1 cellular context compared by ENCODE assay signal in the genomic region with DNA sequence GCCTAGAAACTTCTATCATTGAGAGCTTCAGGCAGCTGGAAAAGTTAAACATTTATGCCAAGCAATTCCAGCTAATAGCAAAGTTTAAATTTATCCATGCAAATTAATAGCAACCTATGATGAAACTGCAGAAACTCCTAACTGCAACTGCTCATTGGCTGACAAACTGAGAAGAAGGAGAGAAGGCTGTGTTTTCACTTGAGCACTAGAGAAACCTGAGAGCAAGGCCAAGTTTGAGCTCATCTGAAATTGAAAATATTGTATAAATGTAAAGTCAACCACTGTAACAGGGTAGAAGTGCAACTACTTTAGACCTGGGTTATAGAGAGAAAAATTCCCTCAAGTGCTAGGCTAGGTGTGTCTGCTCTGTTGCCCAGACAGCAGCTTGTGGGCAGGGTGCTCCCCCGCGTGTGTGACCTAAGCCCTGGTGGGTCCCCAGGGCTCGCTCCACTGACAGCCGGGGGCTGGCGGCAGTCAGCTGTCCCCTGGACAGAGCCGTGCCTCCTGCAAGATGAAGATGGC.
TF ChIP-seq lines count a peak whose summit lies in the region.

No MANE protein-coding gene starts in this region.

TF ChIP-seq in GM12878, 131 proteins besides CTCF, POLR2A, EP300 and RAD21 (continued from another document and continues in another):
- TF ChIP-seq, protein P1, sequence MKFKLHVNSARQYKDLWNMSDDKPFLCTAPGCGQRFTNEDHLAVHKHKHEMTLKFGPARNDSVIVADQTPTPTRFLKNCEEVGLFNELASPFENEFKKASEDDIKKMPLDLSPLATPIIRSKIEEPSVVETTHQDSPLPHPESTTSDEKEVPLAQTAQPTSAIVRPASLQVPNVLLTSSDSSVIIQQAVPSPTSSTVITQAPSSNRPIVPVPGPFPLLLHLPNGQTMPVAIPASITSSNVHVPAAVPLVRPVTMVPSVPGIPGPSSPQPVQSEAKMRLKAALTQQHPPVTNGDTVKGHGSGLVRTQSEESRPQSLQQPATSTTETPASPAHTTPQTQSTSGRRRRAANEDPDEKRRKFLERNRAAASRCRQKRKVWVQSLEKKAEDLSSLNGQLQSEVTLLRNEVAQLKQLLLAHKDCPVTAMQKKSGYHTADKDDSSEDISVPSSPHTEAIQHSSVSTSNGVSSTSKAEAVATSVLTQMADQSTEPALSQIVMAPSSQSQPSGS (IDR thresholded peaks at IDR 0.05; ENCODE audit: low read length) = no peak
- TF ChIP-seq CREB1 (IDR thresholded peaks at IDR 0.05; ENCODE audit: low read depth) (peak; percentile 90), SMAD5 (IDR thresholded peaks at IDR 0.05; ENCODE audit: low read depth) (no peak), SP1 (IDR thresholded peaks at IDR 0.05; ENCODE audit: low read depth, low read length) (no peak), HDAC6 (IDR thresholded peaks at IDR 0.05; ENCODE audit: unreplicated experiment) (no peak), TARDBP (IDR thresholded peaks at IDR 0.05; ENCODE audit: borderline replicate concordance) (no peak), EZH2 (IDR thresholded peaks at IDR 0.05; ENCODE audit: borderline replicate concordance, control insufficient read depth, low read depth, low read length) (no peak), NR2F1 (conservative IDR thresholded peaks at IDR 0.05) (0 out of 2 replicates have a peak, but pooled peaks have one; percentile 39), SREBF2 (IDR thresholded peaks at IDR 0.05; ENCODE audit: low read length) (no peak), BACH1 (IDR thresholded peaks at IDR 0.05; ENCODE audit: borderline replicate concordance) (no peak), ZNF217 (IDR thresholded peaks at IDR 0.05) (no peak), IRF4 (IDR thresholded peaks at IDR 0.05; ENCODE audit: low read depth, low read length) (no peak), NR2C2 (IDR thresholded peaks at IDR 0.05; ENCODE audit: borderline replicate concordance, control insufficient read depth, insufficient read length, low read depth) (no peak), SIX5 (IDR thresholded peaks at IDR 0.05; ENCODE audit: low read depth, low read length, severe bottlenecking) (no peak), IKZF2 (IDR thresholded peaks at IDR 0.05) (no peak), PAX5 (IDR thresholded peaks at IDR 0.05; ENCODE audit: borderline replicate concordance, low read depth, low read length) (peak; percentile 65; the same call in 1 of the 2 replicates), SUZ12 (IDR thresholded peaks at IDR 0.05; ENCODE audit: unreplicated experiment) (no peak), JUNB (IDR thresholded peaks at IDR 0.05) (no peak), BHLHE40 (IDR thresholded peaks at IDR 0.05; ENCODE audit: borderline replicate concordance in 1 of 2, low read depth in 2 of 2, low read length in 1 of 2) (no peak), BRCA1 (IDR thresholded peaks at IDR 0.05; ENCODE audit: low read depth, low read length) (no peak), SRF (IDR thresholded peaks at IDR 0.05; ENCODE audit: low read depth in 2 of 2, low read length in 2 of 2) (no peak), FOS (IDR thresholded peaks at IDR 0.05; ENCODE audit: borderline replicate concordance, extremely low read depth, insufficient read length) (no peak), SMAD1 (IDR thresholded peaks at IDR 0.05; ENCODE audit: low read depth, partially characterized antibody) (no peak), NFXL1 (IDR thresholded peaks at IDR 0.05; ENCODE audit: borderline replicate concordance) (no peak), MYB (IDR thresholded peaks at IDR 0.05; ENCODE audit: borderline replicate concordance, low read depth, low read length) (no peak), YY1 (IDR thresholded peaks at IDR 0.05; ENCODE audit: low read depth, low read length) (no peak), JUND (IDR thresholded peaks at IDR 0.05; ENCODE audit: low read depth, low read length) (no peak), SREBF1 (IDR thresholded peaks at IDR 0.05; ENCODE audit: low read length) (no peak), RBBP5 (conservative IDR thresholded peaks at IDR 0.05) (no peak), MYC (IDR thresholded peaks at IDR 0.05; ENCODE audit: insufficient read depth, insufficient read length, insufficient replicate concordance, low read length, severe bottlenecking) (no peak), RFX5 (IDR thresholded peaks at IDR 0.05; ENCODE audit: low read depth, low read length) (peak; percentile 96), CHD1 (IDR thresholded peaks at IDR 0.05; ENCODE audit: low read depth, low read length) (no peak), MTA2 (IDR thresholded peaks at IDR 0.05; ENCODE audit: low read depth) (no peak), TCF3 (IDR thresholded peaks at IDR 0.05; ENCODE audit: borderline replicate concordance, insufficient read depth, low read depth, low read length) (no peak), NR2C1 (IDR thresholded peaks at IDR 0.05) (no peak), ZNF24 (IDR thresholded peaks at IDR 0.05) (no peak), RUNX3 (IDR thresholded peaks at IDR 0.05; ENCODE audit: low read length) (peak; percentile 71)
- TF ChIP-seq, protein P2, sequence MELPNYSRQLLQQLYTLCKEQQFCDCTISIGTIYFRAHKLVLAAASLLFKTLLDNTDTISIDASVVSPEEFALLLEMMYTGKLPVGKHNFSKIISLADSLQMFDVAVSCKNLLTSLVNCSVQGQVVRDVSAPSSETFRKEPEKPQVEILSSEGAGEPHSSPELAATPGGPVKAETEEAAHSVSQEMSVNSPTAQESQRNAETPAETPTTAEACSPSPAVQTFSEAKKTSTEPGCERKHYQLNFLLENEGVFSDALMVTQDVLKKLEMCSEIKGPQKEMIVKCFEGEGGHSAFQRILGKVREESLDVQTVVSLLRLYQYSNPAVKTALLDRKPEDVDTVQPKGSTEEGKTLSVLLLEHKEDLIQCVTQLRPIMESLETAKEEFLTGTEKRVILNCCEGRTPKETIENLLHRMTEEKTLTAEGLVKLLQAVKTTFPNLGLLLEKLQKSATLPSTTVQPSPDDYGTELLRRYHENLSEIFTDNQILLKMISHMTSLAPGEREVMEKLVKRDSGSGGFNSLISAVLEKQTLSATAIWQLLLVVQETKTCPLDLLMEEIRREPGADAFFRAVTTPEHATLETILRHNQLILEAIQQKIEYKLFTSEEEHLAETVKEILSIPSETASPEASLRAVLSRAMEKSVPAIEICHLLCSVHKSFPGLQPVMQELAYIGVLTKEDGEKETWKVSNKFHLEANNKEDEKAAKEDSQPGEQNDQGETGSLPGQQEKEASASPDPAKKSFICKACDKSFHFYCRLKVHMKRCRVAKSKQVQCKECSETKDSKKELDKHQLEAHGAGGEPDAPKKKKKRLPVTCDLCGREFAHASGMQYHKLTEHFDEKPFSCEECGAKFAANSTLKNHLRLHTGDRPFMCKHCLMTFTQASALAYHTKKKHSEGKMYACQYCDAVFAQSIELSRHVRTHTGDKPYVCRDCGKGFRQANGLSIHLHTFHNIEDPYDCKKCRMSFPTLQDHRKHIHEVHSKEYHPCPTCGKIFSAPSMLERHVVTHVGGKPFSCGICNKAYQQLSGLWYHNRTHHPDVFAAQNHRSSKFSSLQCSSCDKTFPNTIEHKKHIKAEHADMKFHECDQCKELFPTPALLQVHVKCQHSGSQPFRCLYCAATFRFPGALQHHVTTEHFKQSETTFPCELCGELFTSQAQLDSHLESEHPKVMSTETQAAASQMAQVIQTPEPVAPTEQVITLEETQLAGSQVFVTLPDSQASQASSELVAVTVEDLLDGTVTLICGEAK (IDR thresholded peaks at IDR 0.05; ENCODE audit: borderline replicate concordance) = no peak
- TF ChIP-seq, protein P3, sequence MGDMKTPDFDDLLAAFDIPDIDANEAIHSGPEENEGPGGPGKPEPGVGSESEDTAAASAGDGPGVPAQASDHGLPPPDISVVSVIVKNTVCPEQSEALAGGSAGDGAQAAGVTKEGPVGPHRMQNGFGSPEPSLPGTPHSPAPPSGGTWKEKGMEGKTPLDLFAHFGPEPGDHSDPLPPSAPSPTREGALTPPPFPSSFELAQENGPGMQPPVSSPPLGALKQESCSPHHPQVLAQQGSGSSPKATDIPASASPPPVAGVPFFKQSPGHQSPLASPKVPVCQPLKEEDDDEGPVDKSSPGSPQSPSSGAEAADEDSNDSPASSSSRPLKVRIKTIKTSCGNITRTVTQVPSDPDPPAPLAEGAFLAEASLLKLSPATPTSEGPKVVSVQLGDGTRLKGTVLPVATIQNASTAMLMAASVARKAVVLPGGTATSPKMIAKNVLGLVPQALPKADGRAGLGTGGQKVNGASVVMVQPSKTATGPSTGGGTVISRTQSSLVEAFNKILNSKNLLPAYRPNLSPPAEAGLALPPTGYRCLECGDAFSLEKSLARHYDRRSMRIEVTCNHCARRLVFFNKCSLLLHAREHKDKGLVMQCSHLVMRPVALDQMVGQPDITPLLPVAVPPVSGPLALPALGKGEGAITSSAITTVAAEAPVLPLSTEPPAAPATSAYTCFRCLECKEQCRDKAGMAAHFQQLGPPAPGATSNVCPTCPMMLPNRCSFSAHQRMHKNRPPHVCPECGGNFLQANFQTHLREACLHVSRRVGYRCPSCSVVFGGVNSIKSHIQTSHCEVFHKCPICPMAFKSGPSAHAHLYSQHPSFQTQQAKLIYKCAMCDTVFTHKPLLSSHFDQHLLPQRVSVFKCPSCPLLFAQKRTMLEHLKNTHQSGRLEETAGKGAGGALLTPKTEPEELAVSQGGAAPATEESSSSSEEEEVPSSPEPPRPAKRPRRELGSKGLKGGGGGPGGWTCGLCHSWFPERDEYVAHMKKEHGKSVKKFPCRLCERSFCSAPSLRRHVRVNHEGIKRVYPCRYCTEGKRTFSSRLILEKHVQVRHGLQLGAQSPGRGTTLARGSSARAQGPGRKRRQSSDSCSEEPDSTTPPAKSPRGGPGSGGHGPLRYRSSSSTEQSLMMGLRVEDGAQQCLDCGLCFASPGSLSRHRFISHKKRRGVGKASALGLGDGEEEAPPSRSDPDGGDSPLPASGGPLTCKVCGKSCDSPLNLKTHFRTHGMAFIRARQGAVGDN (IDR thresholded peaks at IDR 0.05) = no peak
- TF ChIP-seq, protein P4, sequence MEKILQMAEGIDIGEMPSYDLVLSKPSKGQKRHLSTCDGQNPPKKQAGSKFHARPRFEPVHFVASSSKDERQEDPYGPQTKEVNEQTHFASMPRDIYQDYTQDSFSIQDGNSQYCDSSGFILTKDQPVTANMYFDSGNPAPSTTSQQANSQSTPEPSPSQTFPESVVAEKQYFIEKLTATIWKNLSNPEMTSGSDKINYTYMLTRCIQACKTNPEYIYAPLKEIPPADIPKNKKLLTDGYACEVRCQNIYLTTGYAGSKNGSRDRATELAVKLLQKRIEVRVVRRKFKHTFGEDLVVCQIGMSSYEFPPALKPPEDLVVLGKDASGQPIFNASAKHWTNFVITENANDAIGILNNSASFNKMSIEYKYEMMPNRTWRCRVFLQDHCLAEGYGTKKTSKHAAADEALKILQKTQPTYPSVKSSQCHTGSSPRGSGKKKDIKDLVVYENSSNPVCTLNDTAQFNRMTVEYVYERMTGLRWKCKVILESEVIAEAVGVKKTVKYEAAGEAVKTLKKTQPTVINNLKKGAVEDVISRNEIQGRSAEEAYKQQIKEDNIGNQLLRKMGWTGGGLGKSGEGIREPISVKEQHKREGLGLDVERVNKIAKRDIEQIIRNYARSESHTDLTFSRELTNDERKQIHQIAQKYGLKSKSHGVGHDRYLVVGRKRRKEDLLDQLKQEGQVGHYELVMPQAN (conservative IDR thresholded peaks at IDR 0.05) = no peak
- TF ChIP-seq, protein P5, sequence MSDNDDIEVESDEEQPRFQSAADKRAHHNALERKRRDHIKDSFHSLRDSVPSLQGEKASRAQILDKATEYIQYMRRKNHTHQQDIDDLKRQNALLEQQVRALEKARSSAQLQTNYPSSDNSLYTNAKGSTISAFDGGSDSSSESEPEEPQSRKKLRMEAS (IDR thresholded peaks at IDR 0.05; ENCODE audit: low read depth, low read length) = no peak
- TF ChIP-seq, protein P6, sequence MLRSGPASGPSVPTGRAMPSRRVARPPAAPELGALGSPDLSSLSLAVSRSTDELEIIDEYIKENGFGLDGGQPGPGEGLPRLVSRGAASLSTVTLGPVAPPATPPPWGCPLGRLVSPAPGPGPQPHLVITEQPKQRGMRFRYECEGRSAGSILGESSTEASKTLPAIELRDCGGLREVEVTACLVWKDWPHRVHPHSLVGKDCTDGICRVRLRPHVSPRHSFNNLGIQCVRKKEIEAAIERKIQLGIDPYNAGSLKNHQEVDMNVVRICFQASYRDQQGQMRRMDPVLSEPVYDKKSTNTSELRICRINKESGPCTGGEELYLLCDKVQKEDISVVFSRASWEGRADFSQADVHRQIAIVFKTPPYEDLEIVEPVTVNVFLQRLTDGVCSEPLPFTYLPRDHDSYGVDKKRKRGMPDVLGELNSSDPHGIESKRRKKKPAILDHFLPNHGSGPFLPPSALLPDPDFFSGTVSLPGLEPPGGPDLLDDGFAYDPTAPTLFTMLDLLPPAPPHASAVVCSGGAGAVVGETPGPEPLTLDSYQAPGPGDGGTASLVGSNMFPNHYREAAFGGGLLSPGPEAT (IDR thresholded peaks at IDR 0.05; ENCODE audit: low read depth) = no peak
- TF ChIP-seq, protein P7, sequence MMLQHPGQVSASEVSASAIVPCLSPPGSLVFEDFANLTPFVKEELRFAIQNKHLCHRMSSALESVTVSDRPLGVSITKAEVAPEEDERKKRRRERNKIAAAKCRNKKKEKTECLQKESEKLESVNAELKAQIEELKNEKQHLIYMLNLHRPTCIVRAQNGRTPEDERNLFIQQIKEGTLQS (IDR thresholded peaks at IDR 0.05; ENCODE audit: borderline replicate concordance, extremely low read depth, low read depth, low read length) = no peak
- TF ChIP-seq, protein P8, sequence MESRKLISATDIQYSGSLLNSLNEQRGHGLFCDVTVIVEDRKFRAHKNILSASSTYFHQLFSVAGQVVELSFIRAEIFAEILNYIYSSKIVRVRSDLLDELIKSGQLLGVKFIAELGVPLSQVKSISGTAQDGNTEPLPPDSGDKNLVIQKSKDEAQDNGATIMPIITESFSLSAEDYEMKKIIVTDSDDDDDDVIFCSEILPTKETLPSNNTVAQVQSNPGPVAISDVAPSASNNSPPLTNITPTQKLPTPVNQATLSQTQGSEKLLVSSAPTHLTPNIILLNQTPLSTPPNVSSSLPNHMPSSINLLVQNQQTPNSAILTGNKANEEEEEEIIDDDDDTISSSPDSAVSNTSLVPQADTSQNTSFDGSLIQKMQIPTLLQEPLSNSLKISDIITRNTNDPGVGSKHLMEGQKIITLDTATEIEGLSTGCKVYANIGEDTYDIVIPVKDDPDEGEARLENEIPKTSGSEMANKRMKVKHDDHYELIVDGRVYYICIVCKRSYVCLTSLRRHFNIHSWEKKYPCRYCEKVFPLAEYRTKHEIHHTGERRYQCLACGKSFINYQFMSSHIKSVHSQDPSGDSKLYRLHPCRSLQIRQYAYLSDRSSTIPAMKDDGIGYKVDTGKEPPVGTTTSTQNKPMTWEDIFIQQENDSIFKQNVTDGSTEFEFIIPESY (IDR thresholded peaks at IDR 0.05) = no peak
- TF ChIP-seq, protein P9, sequence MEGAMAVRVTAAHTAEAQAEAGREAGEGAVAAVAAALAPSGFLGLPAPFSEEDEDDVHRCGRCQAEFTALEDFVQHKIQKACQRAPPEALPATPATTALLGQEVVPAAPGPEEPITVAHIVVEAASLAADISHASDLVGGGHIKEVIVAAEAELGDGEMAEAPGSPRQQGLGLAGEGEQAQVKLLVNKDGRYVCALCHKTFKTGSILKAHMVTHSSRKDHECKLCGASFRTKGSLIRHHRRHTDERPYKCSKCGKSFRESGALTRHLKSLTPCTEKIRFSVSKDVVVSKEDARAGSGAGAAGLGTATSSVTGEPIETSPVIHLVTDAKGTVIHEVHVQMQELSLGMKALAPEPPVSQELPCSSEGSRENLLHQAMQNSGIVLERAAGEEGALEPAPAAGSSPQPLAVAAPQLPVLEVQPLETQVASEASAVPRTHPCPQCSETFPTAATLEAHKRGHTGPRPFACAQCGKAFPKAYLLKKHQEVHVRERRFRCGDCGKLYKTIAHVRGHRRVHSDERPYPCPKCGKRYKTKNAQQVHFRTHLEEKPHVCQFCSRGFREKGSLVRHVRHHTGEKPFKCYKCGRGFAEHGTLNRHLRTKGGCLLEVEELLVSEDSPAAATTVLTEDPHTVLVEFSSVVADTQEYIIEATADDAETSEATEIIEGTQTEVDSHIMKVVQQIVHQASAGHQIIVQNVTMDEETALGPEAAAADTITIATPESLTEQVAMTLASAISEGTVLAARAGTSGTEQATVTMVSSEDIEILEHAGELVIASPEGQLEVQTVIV (IDR thresholded peaks at IDR 0.05; ENCODE audit: borderline replicate concordance, partially characterized antibody) = no peak
